15 cellular contexts compared by ENCODE assay signal in genomic region chr11:93717501-93717900, GRCh38. TPM values are rescaled to one million over a fixed set of nuclear protein-coding genes. Genes with fewer than 3 reads are reported as not detected.
DNase-seq lines count a peak whose midpoint lies in the region; ATAC-seq and TF ChIP-seq lines count a peak whose summit lies in the region.
"Had no signal": no experiment of that assay in that cellular context is flagged by ENCODE, and none has a peak within 500 bp of the region (broad histone marks: within the 10 kb centered on the region; RNA-seq: fewer than 3 reads in every experiment).

No MANE protein-coding gene starts in this region.

- H3K9ac ChIP-seq in OCI-LY1 (ENCODE audit: low read length): no peak overlapping the region

- no peak overlapping the region for H3K4me2 ChIP-seq in OCI-LY1 (ENCODE audit: low read length)
- H3K4me2 ChIP-seq in GM23338: no peak overlapping the region

- H3F3A ChIP-seq in OCI-LY1 (ENCODE audit: insufficient read depth, low read length): no peaks in the 10 kb centered on the region
- H3F3A ChIP-seq in GM23338 (replicated peaks; ENCODE audit: low read depth): no peaks in the 10 kb centered on the region

- H2AFZ ChIP-seq in OCI-LY1 (ENCODE audit: low read length): no peak overlapping the region
- no peak overlapping the region for H2AFZ ChIP-seq in GM23338

- no peaks in the 10 kb centered on the region for H3K9me3 ChIP-seq in OCI-LY1 (ENCODE audit: low read length)
- H3K9me3 ChIP-seq: sigmoid colon had no signal

- H3K27ac Mint-ChIP-seq in activated CD4-positive, alpha-beta T cell treated with anti-CD3 and anti-CD28 coated beads, Interleukin-2, amount 10 ng/mL, durations not matched to agents 7 days and 5 days: peak overlapping the region; percentile 88
- H3K27ac Mint-ChIP-seq in GM23338: no peak overlapping the region
- H3K27ac Mint-ChIP-seq: HFFc6 had no signal

- H3K36me3 ChIP-seq in OCI-LY1 (ENCODE audit: insufficient read depth, low read length) (peaks cover 71% of the 10 kb centered on the region), GM23338 (ENCODE audit: insufficient read depth) (peaks cover 5% of the 10 kb centered on the region; the same call in 1 of the 2 replicates)

- peak overlapping the region; percentile 58 for H3K27ac ChIP-seq in OCI-LY1 (ENCODE audit: low read depth, low read length, poor library complexity, severe bottlenecking)
- H3K27ac ChIP-seq in GM23338 (ENCODE audit: low read depth): no peak overlapping the region
- H3K27ac ChIP-seq: RWPE1, sigmoid colon had no signal

- H3K4me1 ChIP-seq in OCI-LY1 (ENCODE audit: insufficient read depth, low read length, severe bottlenecking) (peaks cover 16% of the 10 kb centered on the region), GM23338 (ENCODE audit: insufficient read depth) (no peaks in the 10 kb centered on the region)
- H3K4me1 ChIP-seq: sigmoid colon had no signal

- no peaks in the 10 kb centered on the region for H3K27me3 Mint-ChIP-seq in activated CD4-positive, alpha-beta T cell treated with anti-CD3 and anti-CD28 coated beads, Interleukin-2, amount 10 ng/mL, durations not matched to agents 7 days and 5 days
- H3K27me3 Mint-ChIP-seq in GM23338 (ENCODE audit: insufficient read depth, low read depth, poor library complexity): peaks cover 2% of the 10 kb centered on the region

- H3K36me3 Mint-ChIP-seq in activated CD4-positive, alpha-beta T cell treated with anti-CD3 and anti-CD28 coated beads, Interleukin-2, amount 10 ng/mL, durations not matched to agents 7 days and 5 days (ENCODE audit: low read depth): peaks cover 77% of the 10 kb centered on the region
- peaks cover 40% of the 10 kb centered on the region for H3K36me3 Mint-ChIP-seq in GM23338 (ENCODE audit: low read depth)

- H3K79me2 ChIP-seq in OCI-LY1 (ENCODE audit: insufficient read depth, low read length) (no peaks in the 10 kb centered on the region), GM23338 (replicated peaks; ENCODE audit: insufficient read depth) (no peaks in the 10 kb centered on the region; the same call in 1 of the 2 replicates)

- no peaks in the 10 kb centered on the region for H4K20me1 ChIP-seq in OCI-LY1 (ENCODE audit: insufficient read depth, low read length)
- H4K20me1 ChIP-seq in GM23338 (replicated peaks; ENCODE audit: insufficient read depth): no peaks in the 10 kb centered on the region; the same call in 1 of the 2 replicates

- in situ Hi-C loops in astrocyte of the spinal cord (cut with HindIII; ENCODE audit: low sequenced_read_pairs): no loop called here

- CTCF ChIA-PET in activated CD4-positive, alpha-beta T cell treated with anti-CD3 and anti-CD28 coated beads, Interleukin-2, amount 10 ng/mL, durations not matched to agents 7 days and 5 days (lab: Charles Lee): interaction anchor here (0.8 to 1.3 kb wide), 3 partner anchors 11 to 51 kb away, joined by 3 to 5 read pairs (median 3); no protein-coding TSS in a partner anchor

- no peak for DNase-seq in activated CD4-positive, alpha-beta T cell treated with anti-CD3 and anti-CD28 coated beads, Interleukin-2, amount 10 ng/mL, durations not matched to agents 7 days and 5 days
- DNase-seq in activated CD4-positive, alpha-beta T cell treated with anti-CD3 and anti-CD28 coated beads, Interleukin-2, amount 50 U/mL, for 1 hour: no peak
- DNase-seq in astrocyte of the spinal cord (ENCODE audit: low read depth, low spot score): peak; percentile 21
- peak; percentile 64 for DNase-seq in renal cortical epithelial cell (ENCODE audit: low read depth)
- no peak for DNase-seq in KG1 (lab: John Stamatoyannopoulos, UW)
- DNase-seq in HPDE6-E6E7 (ENCODE audit: extremely low spot score): no peak
- no peak for DNase-seq in GM23338 (ENCODE audit: low spot score)
- DNase-seq: HFFc6; NCI-H1092 treated with DMSO at 0.1 percent for 48 hours; sigmoid colon; stimulated activated CD4-positive, alpha-beta T cell treated with anti-CD3 and anti-CD28 coated beads, Interleukin-4, amount 100 ng/mL, for 1 hour; stimulated activated CD8-positive, alpha-beta memory T cell treated with anti-CD3 and anti-CD28 coated beads, Interleukin-4, amount 100 ng/mL, for 48 hours; trophoblast cell had no signal

- H3K9me3 Mint-ChIP-seq in activated CD4-positive, alpha-beta T cell treated with anti-CD3 and anti-CD28 coated beads, Interleukin-2, amount 10 ng/mL, durations not matched to agents 7 days and 5 days: peaks cover 12% of the 10 kb centered on the region
- no peaks in the 10 kb centered on the region for H3K9me3 Mint-ChIP-seq in GM23338
- H3K9me3 Mint-ChIP-seq: HFFc6 had no signal

- no peaks in the 10 kb centered on the region for H3K27me3 ChIP-seq in OCI-LY1 (ENCODE audit: insufficient read depth, low read length)
- no peaks in the 10 kb centered on the region for H3K27me3 ChIP-seq in GM23338 (ENCODE audit: insufficient read depth)
- H3K27me3 ChIP-seq: sigmoid colon had no signal

- peaks cover 33% of the 10 kb centered on the region for H3K4me1 Mint-ChIP-seq in activated CD4-positive, alpha-beta T cell treated with anti-CD3 and anti-CD28 coated beads, Interleukin-2, amount 10 ng/mL, durations not matched to agents 7 days and 5 days
- H3K4me1 Mint-ChIP-seq in GM23338: peaks cover 20% of the 10 kb centered on the region

- H3K9me2 ChIP-seq in OCI-LY1 (ENCODE audit: low read depth, low read length) (no peaks in the 10 kb centered on the region), GM23338 (ENCODE audit: insufficient read depth) (no peaks in the 10 kb centered on the region)

- no peak for TF ChIP-seq CTCF in OCI-LY1 (IDR thresholded peaks at IDR 0.05; ENCODE audit: low read length)
- TF ChIP-seq CTCF in astrocyte of the spinal cord (IDR thresholded peaks at IDR 0.05; ENCODE audit: low read depth, low read length): no peak
- TF ChIP-seq CTCF in GM23338 (conservative IDR thresholded peaks at IDR 0.05; ENCODE audit: low read depth in 2 of 2): no peak

- no peak overlapping the region for H3K4me3 Mint-ChIP-seq in activated CD4-positive, alpha-beta T cell treated with anti-CD3 and anti-CD28 coated beads, Interleukin-2, amount 10 ng/mL, durations not matched to agents 7 days and 5 days
- no peak overlapping the region for H3K4me3 Mint-ChIP-seq in GM23338
- H3K4me3 Mint-ChIP-seq: HFFc6 had no signal

- ATAC-seq in GM23338: no peak

- H3K4me3 ChIP-seq in OCI-LY1 (ENCODE audit: low read depth, low read length, poor library complexity, severe bottlenecking): no peak overlapping the region
- H3K4me3 ChIP-seq in astrocyte of the spinal cord (ENCODE audit: low read depth, low read length): no peak overlapping the region
- no peak overlapping the region for H3K4me3 ChIP-seq in GM23338
- H3K4me3 ChIP-seq: sigmoid colon had no signal

- POLR2A ChIA-PET in activated CD4-positive, alpha-beta T cell treated with anti-CD3 and anti-CD28 coated beads, Interleukin-2, amount 10 ng/mL, durations not matched to agents 7 days and 5 days (lab: Charles Lee): interaction anchor here (1.0 kb wide), 1 partner anchor 24 kb away, joined by 4 read pairs; the partner anchor contains the start of genes C11orf54 and TAF1D

TF ChIP-seq in GM23338, 12 proteins besides CTCF, POLR2A, EP300 and RAD21:
- no peak for TF ChIP-seq ETS1 (IDR thresholded peaks at IDR 0.05)

RNA-seq across cellular contexts. Expression of gene TAF1D, which starts 23.8 kb away (rescaled TPM):
- total RNA-seq in activated CD4-positive, alpha-beta T cell treated with anti-CD3 and anti-CD28 coated beads, Interleukin-2, amount 10 ng/mL, durations not matched to agents 7 days and 5 days: 100 to 1,000 TPM; 159 to 166 TPM
- total RNA-seq in renal cortical epithelial cell: 157 and 360 TPM in 2 replicates
- 240 and 256 TPM in 2 replicates for total RNA-seq in GM23338 (2014; rRNA removed; shearing (Covaris generic))
- polyA plus RNA-seq in GM23338 (2016; fragmentation: Nextera tagmentation; extraction: Ambion mirVana): 199 and 246 TPM in 2 replicates

RNA-seq across cellular contexts. Expression of gene C11orf54, which starts 24.0 kb away (rescaled TPM):
- total RNA-seq in activated CD4-positive, alpha-beta T cell treated with anti-CD3 and anti-CD28 coated beads, Interleukin-2, amount 10 ng/mL, durations not matched to agents 7 days and 5 days: 10 to 100 TPM; 14.5 to 22.5 TPM
- 21.5 and 61.6 TPM in 2 replicates for total RNA-seq in renal cortical epithelial cell
- total RNA-seq in GM23338 (2014; rRNA removed; shearing (Covaris generic)): 29.0 and 35.8 TPM in 2 replicates
- 38.8 and 43.1 TPM in 2 replicates for polyA plus RNA-seq in GM23338 (2016; fragmentation: Nextera tagmentation; extraction: Ambion mirVana)

RNA-seq across cellular contexts. Expression of gene CEP295, which starts 56.0 kb away (rescaled TPM):
- 10 to 100 TPM; 31.8 to 35.5 TPM for total RNA-seq in activated CD4-positive, alpha-beta T cell treated with anti-CD3 and anti-CD28 coated beads, Interleukin-2, amount 10 ng/mL, durations not matched to agents 7 days and 5 days
- 8.5 and 21.9 TPM in 2 replicates for total RNA-seq in renal cortical epithelial cell
- total RNA-seq in GM23338 (2014; rRNA removed; shearing (Covaris generic)): 16.5 and 25.8 TPM in 2 replicates
- 5.7 and 7.4 TPM in 2 replicates for polyA plus RNA-seq in GM23338 (2016; fragmentation: Nextera tagmentation; extraction: Ambion mirVana)

Comparison
In these comparisons a context has a peak if more than half of its experiments do, and no peak if none do; other contexts are left out.
1. DNase-seq: peak in astrocyte of the spinal cord (single experiment) and renal cortical epithelial cell (single experiment); none in activated CD4-positive, alpha-beta T cell treated with anti-CD3 and anti-CD28 coated beads, Interleukin-2, amount 10 ng/mL, durations not matched to agents 7 days and 5 days (single experiment), activated CD4-positive, alpha-beta T cell treated with anti-CD3 and anti-CD28 coated beads, Interleukin-2, amount 50 U/mL, for 1 hour (single experiment), KG1 (single experiment), HPDE6-E6E7 (single experiment) and GM23338 (single experiment).